In the genomic region with DNA sequence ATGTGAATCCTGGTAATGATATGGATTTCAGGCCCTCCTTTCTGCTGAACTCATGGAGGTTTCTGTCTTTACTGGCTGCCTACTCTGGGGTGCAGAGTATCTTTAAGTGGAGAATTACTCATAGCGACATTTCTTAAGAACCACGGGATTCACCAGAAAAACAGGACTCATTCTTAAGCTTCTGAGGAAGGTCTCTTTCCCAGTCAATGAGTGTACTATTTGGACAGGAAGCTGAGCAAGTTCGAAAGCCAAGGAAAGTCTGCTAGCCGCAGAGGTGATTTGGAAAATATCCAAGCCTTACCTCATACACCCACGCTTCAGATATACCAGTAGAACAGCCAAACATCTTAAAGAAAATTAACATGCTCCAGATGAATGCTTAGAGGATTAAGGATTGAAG, we compare ENCODE assay signal across 14 cellular contexts.
DNase-seq lines count a peak whose midpoint lies in the region; ATAC-seq and TF ChIP-seq lines count a peak whose summit lies in the region.
"Had no signal": no experiment of that assay in that cellular context is flagged by ENCODE, and none has a peak within 500 bp of the region (broad histone marks: within the 10 kb centered on the region; RNA-seq: fewer than 3 reads in every experiment).

No MANE protein-coding gene starts in this region.

- no peak overlapping the region for H2BK20ac ChIP-seq in IMR-90 (ENCODE audit: low read depth, low read length)

- H2AFZ ChIP-seq in IMR-90 (replicated peaks; ENCODE audit: low read length, poor library complexity): no peak overlapping the region

- H3K23ac ChIP-seq in IMR-90 (ENCODE audit: low read depth, low read length): no peak overlapping the region

- BruUV-seq in IMR-90 (replicated peaks; lab: Mats Ljungman, UMichigan): no TSS peak

- H3K4me1 ChIP-seq in IMR-90 (ENCODE audit: control insufficient read depth, insufficient read depth, low read length): no peaks in the 10 kb centered on the region
- H3K4me1 ChIP-seq in upper lobe of right lung: no peaks in the 10 kb centered on the region
- H3K4me1 ChIP-seq: Peyer's patch had no signal

- in situ Hi-C loops in IMR-90 (cut with MboI; ENCODE audit: low sequenced_read_pairs): no loop called here

- TF ChIP-seq POLR2A in IMR-90 (IDR thresholded peaks at IDR 0.05; ENCODE audit: low read depth, low read length): no peak

- no peaks in the 10 kb centered on the region for H3K79me1 ChIP-seq in IMR-90 (ENCODE audit: low read depth in 1 of 2, low read length in 2 of 2)

- TF ChIP-seq RAD21 in IMR-90 (IDR thresholded peaks at IDR 0.05; ENCODE audit: low read length): no peak

- H3K9me3 ChIP-seq in IMR-90 (ENCODE audit: control insufficient read depth, insufficient read depth, low read length) (peaks cover 2% of the 10 kb centered on the region), upper lobe of right lung (no peaks in the 10 kb centered on the region)
- H3K9me3 ChIP-seq: Peyer's patch had no signal

- no peak for TF ChIP-seq CTCF in IMR-90 (conservative IDR thresholded peaks at IDR 0.05; ENCODE audit: low read depth, low read length)
- TF ChIP-seq CTCF in fibroblast of villous mesenchyme (IDR thresholded peaks at IDR 0.05; ENCODE audit: insufficient read depth, low read depth, low read length): no peak
- no peak for TF ChIP-seq CTCF in upper lobe of right lung (IDR thresholded peaks at IDR 0.05)

- H3K14ac ChIP-seq in IMR-90 (replicated peaks; ENCODE audit: low read depth, low read length): no peak overlapping the region

- no peak overlapping the region for H2BK5ac ChIP-seq in IMR-90 (ENCODE audit: low read depth, low read length, poor library complexity, severe bottlenecking)

- no CpG with 5 or more reads among the region's 5 CpGs for WGBS in IMR-90 (ENCODE audit: extremely low coverage in 2 of 2, insufficient read length in 1 of 2), 2 experiments

- H2BK120ac ChIP-seq in IMR-90 (ENCODE audit: low read depth, low read length): no peak overlapping the region

- H3K27me3 ChIP-seq in IMR-90 (ENCODE audit: control insufficient read depth, insufficient read depth, low read length): no peaks in the 10 kb centered on the region
- no peaks in the 10 kb centered on the region for H3K27me3 ChIP-seq in upper lobe of right lung
- H3K27me3 ChIP-seq: Peyer's patch had no signal

- ATAC-seq in IMR-90 (ENCODE audit: low read depth): no peak
- peak; percentile 34 for ATAC-seq in upper lobe of right lung
- ATAC-seq in GM21717 (IDR thresholded peaks at IDR 0.05; ENCODE audit: unreplicated experiment): no peak
- ATAC-seq: activated CD8-positive, alpha-beta T cell treated with anti-CD3 and anti-CD28 coated beads, Interleukin-2, amount 10 ng/mL, durations not matched to agents 7 days and 5 days; CD8-positive, alpha-beta T cell had no signal

- H3K56ac ChIP-seq in IMR-90 (ENCODE audit: extremely low read depth, insufficient read depth, low read length): no peak overlapping the region

- dilution Hi-C loops in IMR-90 (cut with HindIII; ENCODE audit: low sequenced_read_pairs, unreplicated experiment): no loop called here

- H3K9ac ChIP-seq in IMR-90 (ENCODE audit: low read depth, low read length): no peak overlapping the region

- H3K18ac ChIP-seq in IMR-90 (ENCODE audit: low read depth, low read length): no peak overlapping the region

- H2BK15ac ChIP-seq in IMR-90 (ENCODE audit: low read depth, low read length): no peak overlapping the region

- H4K5ac ChIP-seq in IMR-90 (ENCODE audit: low read depth, low read length): no peak overlapping the region

- no peak overlapping the region for H3K4me3 ChIP-seq in IMR-90 (ENCODE audit: insufficient read depth, low read depth, low read length)
- H3K4me3 ChIP-seq in fibroblast of villous mesenchyme (ENCODE audit: low read depth, low read length): no peak overlapping the region
- no peak overlapping the region for H3K4me3 ChIP-seq in upper lobe of right lung
- H3K4me3 ChIP-seq: Peyer's patch had no signal

- H2AK9ac ChIP-seq in IMR-90 (replicated peaks; ENCODE audit: low read depth, low read length, poor library complexity): no peak overlapping the region

- no peak overlapping the region for H3K4ac ChIP-seq in IMR-90 (ENCODE audit: low read depth, low read length)

- no peaks in the 10 kb centered on the region for H3K9me1 ChIP-seq in IMR-90 (ENCODE audit: insufficient read depth, low read length)

- DNase-seq in IMR-90 (peak; percentile 0), T1000 (lab: John Stamatoyannopoulos, UW) (peak; percentile 13), fibroblast of villous mesenchyme (ENCODE audit: low read depth) (peak; percentile 80), upper lobe of right lung (no peak), medulla oblongata (ENCODE audit: extremely low spot score) (no peak), NCI-H1048 (lab: John Stamatoyannopoulos, UW) (no peak)
- DNase-seq: activated CD8-positive, alpha-beta T cell treated with anti-CD3 and anti-CD28 coated beads, Interleukin-2, amount 10 ng/mL, durations not matched to agents 7 days and 5 days; CD8-positive, alpha-beta T cell; cerebellar nuclear complex; NCI-H1092; nephron progenitor cell; Peyer's patch; small intestine had no signal

- POLR2A ChIA-PET in IMR-90 (lab: Charles Lee; ENCODE audit: unreplicated experiment): no interaction called here

- H4K8ac ChIP-seq in IMR-90 (ENCODE audit: low read depth in 2 of 2, low read length in 2 of 2): no peak overlapping the region

- H3K27ac ChIP-seq in IMR-90 (ENCODE audit: insufficient read depth, low read length) (no peak overlapping the region), upper lobe of right lung (no peak overlapping the region)
- H3K27ac ChIP-seq: Peyer's patch had no signal

- no peak overlapping the region for H4K91ac ChIP-seq in IMR-90 (ENCODE audit: insufficient read depth, low read depth, low read length)

- no peaks in the 10 kb centered on the region for H3K36me3 ChIP-seq in IMR-90 (ENCODE audit: control insufficient read depth, insufficient read depth, low read length)
- no peaks in the 10 kb centered on the region for H3K36me3 ChIP-seq in upper lobe of right lung
- H3K36me3 ChIP-seq: Peyer's patch had no signal

- no peak overlapping the region for H2AK5ac ChIP-seq in IMR-90 (ENCODE audit: low read depth, low read length)

- CTCF ChIA-PET in IMR-90 (lab: Yijun Ruan, JAX): no interaction called here

- no peaks in the 10 kb centered on the region for H4K20me1 ChIP-seq in IMR-90 (ENCODE audit: insufficient read depth, low read length)

- intact Hi-C loops in IMR-90 (cut with micrococcal nuclease): no loop called here
- intact Hi-C loops in upper lobe of right lung (cut with DNase I): no loop called here

- H3K4me2 ChIP-seq in IMR-90 (ENCODE audit: low read depth, low read length): no peak overlapping the region

TF ChIP-seq in IMR-90, 13 proteins besides CTCF, POLR2A, EP300 and RAD21:
- no peak for TF ChIP-seq CHD1 (IDR thresholded peaks at IDR 0.05; ENCODE audit: low read depth, low read length)

Comparison
In these comparisons a context has a peak if more than half of its experiments do, and no peak if none do; other contexts are left out.
1. DNase-seq: peak in IMR-90 (single experiment), T1000 (single experiment) and fibroblast of villous mesenchyme (single experiment); none in upper lobe of right lung (single experiment), medulla oblongata (single experiment) and NCI-H1048 (single experiment).